Comparison of ENCODE assay signal across 9 cellular contexts in the genomic region with DNA sequence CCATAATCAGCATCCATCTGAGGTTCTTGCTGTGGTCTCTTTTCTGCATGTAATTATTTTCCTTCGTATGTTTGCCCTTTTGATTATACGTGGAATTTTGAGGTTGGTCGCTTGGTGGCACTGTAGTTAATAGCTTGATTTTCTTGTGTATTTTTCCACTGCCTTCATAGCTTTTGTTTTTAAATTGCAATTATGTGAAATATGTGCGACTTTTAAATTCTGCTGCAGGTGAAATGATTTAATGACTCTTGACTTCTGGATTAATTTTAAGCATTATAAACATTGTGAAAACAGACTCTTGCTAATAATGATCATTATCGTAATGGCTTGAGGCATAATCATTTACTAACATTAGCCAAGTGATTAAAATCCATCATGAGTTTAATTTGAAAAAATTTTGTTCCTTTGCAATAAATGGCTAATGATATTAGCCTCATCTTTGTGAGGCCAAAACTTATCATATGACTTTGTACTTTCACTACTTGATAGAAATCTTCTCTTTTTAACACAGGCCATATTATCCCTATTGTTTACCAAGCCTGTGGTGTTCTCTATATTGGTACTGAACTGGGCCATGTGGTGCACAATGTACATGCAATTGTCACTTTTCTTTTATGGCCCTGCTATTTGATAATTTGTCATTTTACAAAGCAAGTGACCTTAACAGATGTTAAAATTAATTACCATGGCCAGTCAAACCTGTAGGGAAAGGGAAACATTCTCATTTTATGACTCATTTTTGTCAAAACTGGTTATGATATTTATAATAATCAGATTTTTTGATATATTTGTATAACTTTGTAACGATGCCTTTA.
DNase-seq lines count a peak whose midpoint lies in the region; ATAC-seq, FAIRE-seq and TF ChIP-seq lines count a peak whose summit lies in the region.
"Had no signal": no experiment of that assay in that cellular context is flagged by ENCODE, and none has a peak within 500 bp of the region (broad histone marks: within the 10 kb centered on the region; RNA-seq: fewer than 3 reads in every experiment).

No MANE protein-coding gene starts in this region.

- BruUV-seq in Caco-2 (replicated peaks; lab: Mats Ljungman, UMichigan) = no TSS peak

- 25% methylated on average over 6 of the region's 6 CpGs for WGBS in esophagus muscularis mucosa
- WGBS in aorta, 2 donors = 12 to 13% methylated on average over 6 of the region's 6 CpGs

- H3K36me3 Mint-ChIP-seq in Caco-2 (ENCODE audit: insufficient read depth, unreplicated experiment) = no peaks in the 10 kb centered on the region
- H3K36me3 Mint-ChIP-seq in nephron (ENCODE audit: low read depth) = peaks cover 4% of the 10 kb centered on the region

- H3K9me3 Mint-ChIP-seq in Caco-2 (ENCODE audit: unreplicated experiment) (no peaks in the 10 kb centered on the region), nephron (peaks cover 8% of the 10 kb centered on the region)

- CTCF ChIA-PET in Caco-2 (lab: Charles Lee) = interaction anchor here (0.7 to 1.8 kb wide), 7 partner anchors 37 to 335 kb away, joined by 3 to 16 read pairs (median 4); no protein-coding TSS in a partner anchor

- H3K4me3 Mint-ChIP-seq in Caco-2 (ENCODE audit: unreplicated experiment) (no peak overlapping the region), nephron (no peak overlapping the region)

- H3K4me3 ChIP-seq in Caco-2 (ENCODE audit: low read depth, low read length) (no peak overlapping the region), esophagus muscularis mucosa (no peak overlapping the region), aorta (ENCODE audit: low read length in 2 of 2) (no peak overlapping the region)
- H3K4me3 ChIP-seq: SK-N-MC had no signal

- no peak for TF ChIP-seq EP300 in esophagus muscularis mucosa (IDR thresholded peaks at IDR 0.05)

- TF ChIP-seq CTCF in Caco-2 (IDR thresholded peaks at IDR 0.05; ENCODE audit: insufficient read depth in 1 of 2, low read depth in 1 of 2, low read length in 1 of 2, severe bottlenecking in 1 of 2, unreplicated experiment in 1 of 2) (peak; percentile 57 to 63), esophagus muscularis mucosa (IDR thresholded peaks at IDR 0.05) (peak; percentile 67 to 72 (median 67)), nephron (IDR thresholded peaks at IDR 0.05; ENCODE audit: unreplicated experiment in 3 of 3) (peak; percentile 61 to 78 (median 64))

- intact Hi-C loops in Caco-2 (cut with micrococcal nuclease; ENCODE audit: unreplicated experiment) = loop anchor here (1.0 to 2.0 kb wide), 3 partner anchors 150 to 334 kb away; no protein-coding TSS in a partner anchor
- intact Hi-C loops in esophagus muscularis mucosa (cut with DNase I) = loop anchor here (2.0 to 5.0 kb wide), 3 partner anchors 162 to 336 kb away; no protein-coding TSS in a partner anchor
- intact Hi-C loops in aorta (cut with DNase I) = loop anchor here (2.0 to 5.0 kb wide), 6 partner anchors 149 to 389 kb away; a partner anchor contains a TSS

- no peak for TF ChIP-seq POLR2A in esophagus muscularis mucosa (IDR thresholded peaks at IDR 0.05; ENCODE audit: low read depth)

- H3K27ac Mint-ChIP-seq in Caco-2 (ENCODE audit: unreplicated experiment) (no peak overlapping the region), nephron (peak overlapping the region in 2 of 3 experiments; percentile 38 to 48)

- POLR2A ChIA-PET in Caco-2 (lab: Charles Lee) = interaction anchor here (0.6 kb wide), 2 partner anchors 42 to 157 kb away, joined by 3 read pairs; no protein-coding TSS in a partner anchor

- no peak overlapping the region for H3K27ac ChIP-seq in esophagus muscularis mucosa (replicated peaks in 1 of 4)
- H3K27ac ChIP-seq in aorta (ENCODE audit: low read depth in 1 of 2, low read length in 2 of 2) = no peak overlapping the region
- H3K27ac ChIP-seq: SK-N-MC had no signal

- H3K27me3 Mint-ChIP-seq in Caco-2 (ENCODE audit: insufficient read depth, unreplicated experiment) (no peaks in the 10 kb centered on the region), nephron (ENCODE audit: low read depth) (no peaks in the 10 kb centered on the region)

- H3K9me3 ChIP-seq in Caco-2 = no peaks in the 10 kb centered on the region
- no peaks in the 10 kb centered on the region for H3K9me3 ChIP-seq in esophagus muscularis mucosa
- peaks cover 2% of the 10 kb centered on the region for H3K9me3 ChIP-seq in aorta (ENCODE audit: control insufficient read depth, low read length)

- H3K36me3 ChIP-seq in Caco-2 (ENCODE audit: control insufficient read depth, insufficient read depth, low read length) = no peaks in the 10 kb centered on the region
- no peaks in the 10 kb centered on the region for H3K36me3 ChIP-seq in esophagus muscularis mucosa
- H3K36me3 ChIP-seq in aorta (ENCODE audit: control insufficient read depth in 1 of 2, insufficient read depth in 2 of 2, low read length in 1 of 2) = no peaks in the 10 kb centered on the region

- H3K27me3 ChIP-seq in Caco-2 (replicated peaks; ENCODE audit: control insufficient read depth, insufficient read depth, low read length) = no peaks in the 10 kb centered on the region
- H3K27me3 ChIP-seq in esophagus muscularis mucosa = no peaks in the 10 kb centered on the region
- peaks cover 0 to 2% of the 10 kb centered on the region in 2 donors for H3K27me3 ChIP-seq in aorta (ENCODE audit: control insufficient read depth in 1 of 2, insufficient read depth in 2 of 2, low read length in 1 of 2)

- ATAC-seq in GM21515 (IDR thresholded peaks at IDR 0.05; ENCODE audit: unreplicated experiment) (peak; percentile 61), GM21367 (IDR thresholded peaks at IDR 0.05; ENCODE audit: unreplicated experiment) (no peak), aorta (ENCODE audit: low FRiP score) (no peak)

- DNase-seq in Caco-2 (peak in 1 of 2 experiments; percentile 46), NCI-H1417 treated with DMSO at 0.1 percent for 48 hours (lab: John Stamatoyannopoulos, UW) (peak; percentile 63), esophagus muscularis mucosa (ENCODE audit: extremely low spot score) (no peak), aorta (no peak)

- FAIRE-seq in TTC549 (lab: Jason Lieb, UNC) = peak; percentile 22

- H3K4me1 ChIP-seq in Caco-2 = no peaks in the 10 kb centered on the region
- peaks cover 0 to 10% (median 0%) of the 10 kb centered on the region in 4 donors for H3K4me1 ChIP-seq in esophagus muscularis mucosa
- H3K4me1 ChIP-seq in aorta (ENCODE audit: control insufficient read depth in 1 of 2, insufficient read depth in 2 of 2, low read length in 2 of 2) = no peaks in the 10 kb centered on the region

- H3K4me1 Mint-ChIP-seq in Caco-2 (ENCODE audit: low read depth, unreplicated experiment) = no peaks in the 10 kb centered on the region
- H3K4me1 Mint-ChIP-seq in nephron = peaks cover 30% of the 10 kb centered on the region
